1 cellular context compared by ENCODE assay signal in genomic region chr22:46390652-46391301, GRCh38.
TF ChIP-seq lines count a peak whose summit lies in the region.

No MANE protein-coding gene starts in this region.

TF ChIP-seq in WTC11, 78 proteins besides CTCF, POLR2A, EP300 and RAD21 (continued from another document):
- no peak for TF ChIP-seq ZNF425 (CRISPR knock-in tag; conservative IDR thresholded peaks at IDR 0.05)
- TF ChIP-seq USF1 (CRISPR knock-in tag; IDR thresholded peaks at IDR 0.05), result no peak
- no peak for TF ChIP-seq AFF4 (CRISPR knock-in tag; IDR thresholded peaks at IDR 0.05; ENCODE audit: borderline replicate concordance)
- TF ChIP-seq SP1 (CRISPR knock-in tag; conservative IDR thresholded peaks at IDR 0.05), result no peak
- TF ChIP-seq JAZF1 (CRISPR knock-in tag; IDR thresholded peaks at IDR 0.05), result no peak
- TF ChIP-seq ELF4 (CRISPR knock-in tag; IDR thresholded peaks at IDR 0.05; ENCODE audit: low read depth), result no peak
- TF ChIP-seq ZNF219 (CRISPR knock-in tag; IDR thresholded peaks at IDR 0.05; ENCODE audit: borderline replicate concordance), result no peak
